In the genomic region with DNA sequence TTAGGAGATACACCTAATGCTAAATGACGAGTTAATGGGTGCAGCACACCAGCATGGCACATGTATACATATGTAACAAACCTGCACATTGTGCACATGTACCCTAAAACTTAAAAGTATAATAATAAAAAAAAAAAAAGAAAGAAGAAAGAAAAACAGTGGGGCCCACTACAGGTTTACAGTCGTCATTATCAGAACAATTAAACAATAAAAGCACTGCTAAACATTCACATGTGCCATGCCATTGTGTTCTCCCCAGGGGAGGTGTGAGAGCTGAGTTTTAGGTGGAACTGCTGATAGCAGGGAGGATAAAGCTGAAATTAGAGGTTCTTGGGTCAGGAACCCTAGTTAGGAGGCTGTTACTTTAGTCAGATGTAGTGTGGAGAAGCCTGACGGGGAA, we compare ENCODE assay signal across 7 cellular contexts.
DNase-seq lines count a peak whose midpoint lies in the region; ATAC-seq, FAIRE-seq and TF ChIP-seq lines count a peak whose summit lies in the region.
"Not testable (repeated sequence)": the region's sequence is repeated elsewhere in the genome, so short reads cannot be mapped to it uniquely, and the experiment has no call there.

No MANE protein-coding gene starts in this region.

- not testable (repeated sequence) for TF ChIP-seq CTCF in CD8-positive, alpha-beta T cell (IDR thresholded peaks at IDR 0.05); H9 (conservative IDR thresholded peaks at IDR 0.05); HL-60 (IDR thresholded peaks at IDR 0.05; ENCODE audit: insufficient read depth, low read length); Panc1 (IDR thresholded peaks at IDR 0.05); GM12878 (IDR thresholded peaks at IDR 0.05 in 2 of 3, conservative IDR thresholded peaks at IDR 0.05 in 1 of 3; ENCODE audit: control insufficient read depth in 2 of 3, extremely low read depth in 1 of 3, insufficient read depth in 1 of 3, low read depth in 3 of 3, low read length in 3 of 3); neutrophil (IDR thresholded peaks at IDR 0.05)

- in situ Hi-C loops in Panc1 (cut with HindIII; ENCODE audit: low pct_unique_long_range_greater_than_20kb, low sequenced_read_pairs); GM12878 (cut with MboI): not testable (repeated sequence)

- not testable (repeated sequence) for H4K91ac ChIP-seq in H9 (ENCODE audit: insufficient read length, low read depth, low read length)

- H3K23ac ChIP-seq in H9 (ENCODE audit: insufficient read length, low read depth, low read length) = not testable (repeated sequence)

- POLR2A ChIA-PET in CD8-positive, alpha-beta T cell (lab: Charles Lee) = not testable (repeated sequence)
- POLR2A ChIA-PET in Panc1 (lab: Charles Lee) (interaction anchor here (0.7 kb wide), 1 partner anchor 17 kb away, joined by 3 read pairs; no protein-coding TSS in a partner anchor), GM12878 (lab: Charles Lee) (interaction anchor here (1.0 to 1.6 kb wide), 10 partner anchors 7 to 104 kb away, joined by 3 to 8 read pairs (median 3); no protein-coding TSS in a partner anchor)

- not testable (repeated sequence) for DNase-seq in CD8-positive, alpha-beta T cell; H9; HL-60 (ENCODE audit: low read depth in 1 of 2, low spot score in 1 of 2); Panc1 (ENCODE audit: low read depth, low spot score); activated T-cell treated with anti-CD3 and anti-CD28 coated beads, Interleukin-2, amount 50 U/mL, for 72 hours; GM12878 (ENCODE audit: low read depth, low spot score)

- not testable (repeated sequence) for H3K4me3 ChIP-seq in CD8-positive, alpha-beta T cell (ENCODE audit: low read depth, low read length); HL-60 (replicated peaks; ENCODE audit: insufficient read depth, low read length); Panc1 (ENCODE audit: low read depth in 2 of 2, low read length in 2 of 2); GM12878
- peak overlapping the region; percentile 27 to 47 for H3K4me3 ChIP-seq in neutrophil (ENCODE audit: low read depth in 1 of 2, low read length in 1 of 2)

- H3K4me1 Mint-ChIP-seq in CD8-positive, alpha-beta T cell (ENCODE audit: low read depth) = peaks cover 20% of the 10 kb centered on the region
- peaks cover 31 to 42% of the 10 kb centered on the region in 2 experiments for H3K4me1 Mint-ChIP-seq in H9
- H3K4me1 Mint-ChIP-seq in activated T-cell treated with anti-CD3 and anti-CD28 coated beads, Interleukin-2, amount 50 U/mL, for 72 hours (ENCODE audit: low read depth) = peaks cover 74% of the 10 kb centered on the region

- not testable (repeated sequence) for BruUV-seq in Panc1 (replicated peaks; lab: Mats Ljungman, UMichigan); GM12878 (replicated peaks; lab: Mats Ljungman, UMichigan)

- H3K79me1 ChIP-seq in H9 (ENCODE audit: insufficient read depth, low read depth, low read length, poor library complexity, severe bottlenecking) = not testable (repeated sequence)

- not testable (repeated sequence) for H3K4me2 ChIP-seq in H9 (ENCODE audit: insufficient read depth, insufficient read length, low read length)
- peak overlapping the region; percentile 55; the same call in 1 of the 2 replicates for H3K4me2 ChIP-seq in GM12878 (ENCODE audit: control insufficient read depth, insufficient read depth)

- H4K8ac ChIP-seq in H9 (replicated peaks; ENCODE audit: insufficient read length, low read depth, low read length) = not testable (repeated sequence)

- H3K56ac ChIP-seq in H9 (ENCODE audit: insufficient read length, low read depth, low read length) = not testable (repeated sequence)

- peaks cover 40% of the 10 kb centered on the region for H3K36me3 Mint-ChIP-seq in CD8-positive, alpha-beta T cell
- peaks cover 14 to 16% (median 16%) of the 10 kb centered on the region in 3 experiments for H3K36me3 Mint-ChIP-seq in H9 (ENCODE audit: insufficient read depth in 1 of 3, low read depth in 3 of 3)
- H3K36me3 Mint-ChIP-seq in activated T-cell treated with anti-CD3 and anti-CD28 coated beads, Interleukin-2, amount 50 U/mL, for 72 hours (ENCODE audit: insufficient read depth in 2 of 2) = not testable (repeated sequence)

- not testable (repeated sequence) for H3K79me2 ChIP-seq in H9 (ENCODE audit: insufficient read depth, low read length); GM12878 (ENCODE audit: control insufficient read depth, insufficient read depth, low read length)

- not testable (repeated sequence) for H2BK20ac ChIP-seq in H9 (ENCODE audit: low read depth, low read length, poor library complexity, severe bottlenecking)

- not testable (repeated sequence) for TF ChIP-seq POLR2A in GM12878 (IDR thresholded peaks at IDR 0.05; ENCODE audit: low read depth, low read length)

- not testable (repeated sequence) for H3K23me2 ChIP-seq in H9 (ENCODE audit: insufficient read length, low read depth, low read length, poor library complexity, severe bottlenecking)

- peak overlapping the region; percentile 25 for H3K27ac Mint-ChIP-seq in CD8-positive, alpha-beta T cell
- H3K27ac Mint-ChIP-seq in H9 = peak overlapping the region; percentile 49 to 90 (median 73); a peak in 4 of 7 replicates
- H3K27ac Mint-ChIP-seq in activated T-cell treated with anti-CD3 and anti-CD28 coated beads, Interleukin-2, amount 50 U/mL, for 72 hours = not testable (repeated sequence)

- H3K14ac ChIP-seq in H9 (ENCODE audit: insufficient read depth, low read length) = not testable (repeated sequence)

- H2BK12ac ChIP-seq in H9 (ENCODE audit: insufficient read length, low read depth, low read length) = not testable (repeated sequence)

- intact Hi-C loops in CD8-positive, alpha-beta T cell (cut with DNase I, micrococcal nuclease); Panc1 (cut with micrococcal nuclease; ENCODE audit: unreplicated experiment): not testable (repeated sequence)
- intact Hi-C loops in GM12878 (cut with micrococcal nuclease; ENCODE audit: unreplicated experiment) = loop anchor here (10.0 kb wide), 1 partner anchor 194 kb away; no protein-coding TSS in a partner anchor

- CTCF ChIA-PET in CD8-positive, alpha-beta T cell (lab: Charles Lee); Panc1 (lab: Charles Lee): not testable (repeated sequence)
- CTCF ChIA-PET in GM12878 (lab: Yijun Ruan, JAX) = interaction anchor here (0.8 to 3.1 kb wide), 13 partner anchors 8 to 116 kb away, joined by 3 to 16 read pairs (median 5); no protein-coding TSS in a partner anchor

- WGBS in H9 (ENCODE audit: extremely low coverage, insufficient read length, low lambda C conversion rate) = no CpG with 5 or more reads among the region's 3 CpGs
- WGBS in GM12878 (ENCODE audit: insufficient coverage, insufficient replicate concordance, low lambda C conversion rate, missing lambda C conversion rate) = 19% methylated on average over 2 of the region's 3 CpGs

- not testable (repeated sequence) for H3K36me3 ChIP-seq in CD8-positive, alpha-beta T cell (ENCODE audit: insufficient read depth, low read length); Panc1 (ENCODE audit: control insufficient read depth, insufficient read depth, low read length); GM12878 (ENCODE audit: control insufficient read depth in 2 of 2, insufficient read depth in 2 of 2, low read length in 1 of 2)
- peaks cover 11% of the 10 kb centered on the region for H3K36me3 ChIP-seq in neutrophil

- not testable (repeated sequence) for H3K18ac ChIP-seq in H9 (ENCODE audit: insufficient read length, low read depth, low read length)

- not testable (repeated sequence) for ATAC-seq in CD8-positive, alpha-beta T cell; Panc1
- peak; percentile 2 to 10 for ATAC-seq in activated T-cell treated with anti-CD3 and anti-CD28 coated beads, Interleukin-2, amount 50 U/mL, for 72 hours (replicated peaks in 1 of 2)
- peak; percentile 14 for ATAC-seq in GM12878

- H3K9me3 ChIP-seq in CD8-positive, alpha-beta T cell (ENCODE audit: low read length); H9 (ENCODE audit: control insufficient read depth, low read depth, low read length); Panc1 (ENCODE audit: control insufficient read depth, insufficient read depth, low read depth, low read length); GM12878 (replicated peaks; ENCODE audit: control insufficient read depth, insufficient read depth, low read length); neutrophil: not testable (repeated sequence)

- RAD21 ChIA-PET in GM12878 (lab: Charles Lee; ENCODE audit: unreplicated experiment) = interaction anchor here (0.7 to 3.9 kb wide), 27 partner anchors 8 to 112 kb away, joined by 3 to 17 read pairs (median 5); no protein-coding TSS in a partner anchor

- TF ChIP-seq EP300 in GM12878 (IDR thresholded peaks at IDR 0.05; ENCODE audit: borderline replicate concordance in 1 of 2, control insufficient read depth in 1 of 2, low read depth in 2 of 2, low read length in 2 of 2) = not testable (repeated sequence)

- H3K9me3 Mint-ChIP-seq in CD8-positive, alpha-beta T cell; H9; activated T-cell treated with anti-CD3 and anti-CD28 coated beads, Interleukin-2, amount 50 U/mL, for 72 hours: not testable (repeated sequence)

- not testable (repeated sequence) for H3K4me3 Mint-ChIP-seq in CD8-positive, alpha-beta T cell; H9
- peak overlapping the region in 1 of 2 donors; percentile 34 for H3K4me3 Mint-ChIP-seq in activated T-cell treated with anti-CD3 and anti-CD28 coated beads, Interleukin-2, amount 50 U/mL, for 72 hours

- H3K4me1 ChIP-seq in CD8-positive, alpha-beta T cell (ENCODE audit: insufficient read depth, low read length); H9 (ENCODE audit: insufficient read depth, low read length); Panc1 (ENCODE audit: control insufficient read depth, insufficient read depth, low read length): not testable (repeated sequence)
- H3K4me1 ChIP-seq in GM12878 (ENCODE audit: control insufficient read depth, insufficient read depth, low read length) (peaks cover 26% of the 10 kb centered on the region), neutrophil (ENCODE audit: control insufficient read depth in 1 of 2, insufficient read depth in 1 of 2, low read depth in 1 of 2, low read length in 1 of 2) (peaks cover 51 to 55% of the 10 kb centered on the region in 2 experiments)

- not testable (repeated sequence) for H3K27me3 ChIP-seq in CD8-positive, alpha-beta T cell (ENCODE audit: insufficient read depth, low read length); H9 (ENCODE audit: insufficient read depth, low read length); HL-60 (ENCODE audit: insufficient read depth, poor library complexity, severe bottlenecking); Panc1 (ENCODE audit: control insufficient read depth, insufficient read depth, low read length); GM12878 (replicated peaks in 1 of 2; ENCODE audit: control insufficient read depth in 2 of 2, insufficient read depth in 2 of 2, low read length in 1 of 2); neutrophil

- TF ChIP-seq RAD21 in GM12878 (IDR thresholded peaks at IDR 0.05; ENCODE audit: insufficient read depth, low read depth, low read length) = not testable (repeated sequence)

- H2BK5ac ChIP-seq in H9 (ENCODE audit: insufficient read length, low read length) = not testable (repeated sequence)

- not testable (repeated sequence) for H2AFZ ChIP-seq in H9 (ENCODE audit: low read length)
- peak overlapping the region; percentile 41; the same call in 1 of the 2 replicates for H2AFZ ChIP-seq in GM12878 (ENCODE audit: control insufficient read depth, low read depth, low read length)

- H2BK120ac ChIP-seq in H9 (ENCODE audit: low read depth, low read length, poor library complexity, severe bottlenecking) = not testable (repeated sequence)

- H3K4ac ChIP-seq in H9 (ENCODE audit: low read depth, low read length) = not testable (repeated sequence)

- H4K20me1 ChIP-seq in H9 (ENCODE audit: control insufficient read depth, insufficient read depth, insufficient read length); GM12878 (ENCODE audit: control insufficient read depth, insufficient read depth): not testable (repeated sequence)

- not testable (repeated sequence) for H3T11ph ChIP-seq in H9 (ENCODE audit: low read length)

- SMC1A ChIA-PET in GM12878 (lab: Charles Lee; ENCODE audit: uncharacterized antibody, unreplicated experiment) = interaction anchor here (0.7 to 17.0 kb wide), 28 partner anchors 7 to 223 kb away, joined by 3 to 271 read pairs (median 6); no protein-coding TSS in a partner anchor

- not testable (repeated sequence) for H3K9ac ChIP-seq in H9 (ENCODE audit: extremely low read depth, insufficient read length, low read length); GM12878 (ENCODE audit: control insufficient read depth, insufficient read depth, low read length)

- not testable (repeated sequence) for H2BK15ac ChIP-seq in H9 (ENCODE audit: low read depth, low read length)

- not testable (repeated sequence) for H4K5ac ChIP-seq in H9 (ENCODE audit: insufficient read length, low read depth, low read length)

- H3K27ac ChIP-seq in CD8-positive, alpha-beta T cell (ENCODE audit: low read depth, low read length); H9 (ENCODE audit: insufficient read length, low read depth, low read length): not testable (repeated sequence)
- H3K27ac ChIP-seq in HL-60 (replicated peaks) (peak overlapping the region; percentile 81), Panc1 (ENCODE audit: low read length) (peak overlapping the region; percentile 46; the same call in 1 of the 2 replicates), GM12878 (ENCODE audit: control insufficient read depth, insufficient read depth) (peak overlapping the region; percentile 35), neutrophil (peak overlapping the region; percentile 99)

- H2AK5ac ChIP-seq in H9 (ENCODE audit: insufficient read length, low read length) = not testable (repeated sequence)

- not testable (repeated sequence) for FAIRE-seq in GM12878 (lab: Jason Lieb, UNC)

- H3K27me3 Mint-ChIP-seq in CD8-positive, alpha-beta T cell (ENCODE audit: low read depth); H9 (ENCODE audit: low read depth); activated T-cell treated with anti-CD3 and anti-CD28 coated beads, Interleukin-2, amount 50 U/mL, for 72 hours (ENCODE audit: low read depth): not testable (repeated sequence)
